9 cellular contexts compared by ENCODE assay signal in genomic region chr12:45668641-45669040, GRCh38.
A peak's percentile ranks its signal among the peaks of the same experiment; 100 is the strongest.
DNase-seq lines count a peak whose midpoint lies in the region; ATAC-seq and TF ChIP-seq lines count a peak whose summit lies in the region.
"Had no signal": no experiment of that assay in that cellular context is flagged by ENCODE, and none has a peak within 500 bp of the region (broad histone marks: within the 10 kb centered on the region; RNA-seq: fewer than 3 reads in every experiment).

No MANE protein-coding gene starts in this region.

- H3K9me3 ChIP-seq in KOPT-K1 (ENCODE audit: insufficient read depth, low read length, poor library complexity, severe bottlenecking) (no peaks in the 10 kb centered on the region), WERI-Rb-1 (ENCODE audit: severe bottlenecking) (no peaks in the 10 kb centered on the region)

- peak overlapping the region; percentile 15 for H3K4me3 ChIP-seq in rectal smooth muscle tissue (ENCODE audit: low read length)
- no peak overlapping the region for H3K4me3 ChIP-seq in WERI-Rb-1 (ENCODE audit: low read depth, low read length)

- H3K27me3 ChIP-seq in rectal smooth muscle tissue (ENCODE audit: control insufficient read depth, insufficient read depth, low read length) (no peaks in the 10 kb centered on the region), WERI-Rb-1 (ENCODE audit: insufficient read depth, low read depth, severe bottlenecking) (no peaks in the 10 kb centered on the region)

- H3K36me3 ChIP-seq in KOPT-K1 (ENCODE audit: insufficient read depth, low read length) (no peaks in the 10 kb centered on the region), rectal smooth muscle tissue (ENCODE audit: control insufficient read depth, insufficient read depth, low read length) (no peaks in the 10 kb centered on the region), WERI-Rb-1 (no peaks in the 10 kb centered on the region)

- ATAC-seq in GM18907 (IDR thresholded peaks at IDR 0.05; ENCODE audit: unreplicated experiment) (peak; percentile 32), HG02642 (IDR thresholded peaks at IDR 0.05; ENCODE audit: poor library complexity, unreplicated experiment) (peak; percentile 18)

- DNase-seq in WERI-Rb-1: no peak
- no peak for DNase-seq in NCI-H1417 treated with DMSO at 0.1 percent for 48 hours (lab: John Stamatoyannopoulos, UW)
- no peak for DNase-seq in NCI-H748 (lab: John Stamatoyannopoulos, UW; ENCODE audit: unreplicated experiment)
- DNase-seq: caudate nucleus, NCI-H526 treated with DMSO at 0.1 percent for 48 hours had no signal

- H3K27ac ChIP-seq in KOPT-K1 (ENCODE audit: low read depth, low read length, poor library complexity, severe bottlenecking) (peak overlapping the region; percentile 96), rectal smooth muscle tissue (ENCODE audit: low read depth, low read length) (no peak overlapping the region), WERI-Rb-1 (no peak overlapping the region)

- no peak for TF ChIP-seq CTCF in WERI-Rb-1 (IDR thresholded peaks at IDR 0.05; ENCODE audit: low read depth, low read length)

- H3K4me1 ChIP-seq in rectal smooth muscle tissue (ENCODE audit: control insufficient read depth, insufficient read depth, low read length): peaks cover 3% of the 10 kb centered on the region

- H3K9ac ChIP-seq in rectal smooth muscle tissue (ENCODE audit: low read length): no peak overlapping the region
